ENCODE assay signal across 32 cellular contexts in the genomic region with DNA sequence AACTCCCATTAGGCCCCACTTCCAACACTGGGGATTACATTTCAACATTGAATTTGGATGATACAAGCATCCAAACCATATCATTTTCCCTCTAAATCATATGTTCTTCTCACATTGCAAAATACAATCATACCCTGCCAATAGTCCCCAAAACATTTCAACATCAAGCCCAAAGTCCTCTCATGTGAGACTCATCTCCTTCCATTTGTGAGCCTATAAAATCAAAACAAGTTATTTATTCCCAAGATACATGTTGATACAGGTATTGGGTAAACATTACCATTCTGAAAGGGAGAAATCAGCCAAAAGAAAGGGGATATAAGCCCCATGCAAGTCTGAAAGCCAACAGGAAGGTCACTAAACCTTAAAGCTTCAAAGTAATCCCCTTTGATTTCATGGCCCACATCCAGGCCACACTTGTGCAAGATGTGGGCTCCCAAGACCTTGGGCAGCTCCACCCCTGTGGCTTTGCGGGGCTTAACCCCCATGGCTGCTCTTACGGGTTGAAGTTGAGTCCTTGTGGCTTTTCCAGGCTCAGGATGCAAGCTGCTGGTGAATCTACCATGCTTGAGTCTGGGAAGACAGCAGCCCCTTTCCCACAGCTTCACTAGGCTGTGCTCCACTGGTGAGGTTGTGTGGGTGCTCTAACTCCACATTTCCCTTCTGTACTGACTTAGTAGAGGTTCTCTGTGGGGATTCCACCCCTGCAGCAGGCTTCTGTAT. TPM values are rescaled to one million over a fixed set of nuclear protein-coding genes. Genes with fewer than 3 reads are reported as not detected.
"Had no signal": no experiment of that assay in that cellular context is flagged by ENCODE, and none has a peak within 500 bp of the region (broad histone marks: within the 10 kb centered on the region; RNA-seq: fewer than 3 reads in every experiment).

No MANE protein-coding gene starts in this region.

- H3K27me3 ChIP-seq: body of pancreas, esophagus muscularis mucosa had no signal

- H3K4me1 Mint-ChIP-seq: activated CD4-positive, alpha-beta T cell treated with anti-CD3 and anti-CD28 coated beads for 36 hours; activated CD4-positive, alpha-beta T cell treated with anti-CD3 and anti-CD28 coated beads, Interleukin-2, amount 10 ng/mL, durations not matched to agents 24 days and 14 days; activated CD8-positive, alpha-beta memory T cell treated with anti-CD3 and anti-CD28 coated beads, Interleukin-2, amount 10 ng/mL, durations not matched to agents 7 days and 5 days; activated naive CD4-positive, alpha-beta T cell treated with anti-CD3 and anti-CD28 coated beads, Interleukin-2, amount 50 U/mL, for 24 hours; activated naive CD8-positive, alpha-beta T cell treated with anti-CD3 and anti-CD28 coated beads, Interleukin-2, amount 10 ng/mL, durations not matched to agents 7 days and 5 days had no signal

- H3K4me1 ChIP-seq: body of pancreas, esophagus muscularis mucosa had no signal

- H3K4me3 ChIP-seq: body of pancreas, esophagus muscularis mucosa had no signal

- H3K9me3 Mint-ChIP-seq: activated CD4-positive, alpha-beta memory T cell treated with anti-CD3 and anti-CD28 coated beads for 36 hours; activated CD4-positive, alpha-beta T cell treated with anti-CD3 and anti-CD28 coated beads, Interleukin-2, amount 10 ng/mL, durations not matched to agents 24 days and 14 days; activated naive CD8-positive, alpha-beta T cell treated with anti-CD3 and anti-CD28 coated beads, Interleukin-2, amount 10 ng/mL, durations not matched to agents 7 days and 5 days; activated T-helper 1 cell treated with anti-CD3 and anti-CD28 coated beads, Interleukin-12 subunit alpha, Interleukin-12 subunit beta, Interleukin-2, Interleukin-4 antibody, amounts not matched to agents 30 ng/mL and 10 ng/mL and 1 ng/mL, durations not matched to agents 14 hours and 24 hours and 36 hours had no signal

- H3K36me3 Mint-ChIP-seq: activated CD4-positive, alpha-beta memory T cell treated with anti-CD3 and anti-CD28 coated beads for 36 hours; activated CD8-positive, alpha-beta memory T cell treated with anti-CD3 and anti-CD28 coated beads, Interleukin-2, amount 10 ng/mL, durations not matched to agents 7 days and 5 days; activated naive CD4-positive, alpha-beta T cell treated with anti-CD3 and anti-CD28 coated beads, Interleukin-2, amount 50 U/mL, for 24 hours; activated naive CD8-positive, alpha-beta T cell treated with anti-CD3 and anti-CD28 coated beads, Interleukin-2, amount 10 ng/mL, durations not matched to agents 7 days and 5 days had no signal

- H3K27me3 Mint-ChIP-seq: activated CD4-positive, alpha-beta memory T cell treated with anti-CD3 and anti-CD28 coated beads for 36 hours; activated CD4-positive, alpha-beta T cell treated with anti-CD3 and anti-CD28 coated beads for 36 hours; activated CD4-positive, alpha-beta T cell treated with anti-CD3 and anti-CD28 coated beads, Interleukin-2, amount 10 ng/mL, durations not matched to agents 24 days and 14 days; activated CD8-positive, alpha-beta memory T cell treated with anti-CD3 and anti-CD28 coated beads, Interleukin-2, amount 10 ng/mL, durations not matched to agents 7 days and 5 days; activated naive CD4-positive, alpha-beta T cell treated with anti-CD3 and anti-CD28 coated beads, Interleukin-2, amount 50 U/mL, for 24 hours; activated naive CD8-positive, alpha-beta T cell treated with anti-CD3 and anti-CD28 coated beads, Interleukin-2, amount 10 ng/mL, durations not matched to agents 7 days and 5 days; effector memory CD8-positive, alpha-beta T cell had no signal

- FAIRE-seq: colon had no signal

- H3K9me3 ChIP-seq: body of pancreas had no signal

- DNase-seq: activated CD4-positive, alpha-beta memory T cell treated with anti-CD3 and anti-CD28 coated beads for 36 hours; activated CD4-positive, alpha-beta T cell treated with anti-CD3 and anti-CD28 coated beads for 36 hours; activated CD4-positive, alpha-beta T cell treated with anti-CD3 and anti-CD28 coated beads, Interleukin-2, amount 10 ng/mL, durations not matched to agents 24 days and 14 days; activated CD4-positive, CD25-positive, alpha-beta regulatory T cell; activated CD4-positive, CD25-positive, alpha-beta regulatory T cell treated with anti-CD3 and anti-CD28 coated beads, Interleukin-2, amount 50 U/mL, for 72 hours; activated CD8-positive, alpha-beta memory T cell treated with anti-CD3 and anti-CD28 coated beads, Interleukin-2, amount 10 ng/mL, durations not matched to agents 7 days and 5 days; activated CD8-positive, alpha-beta memory T cell treated with anti-CD3 and anti-CD28 coated beads, Interleukin-2, amount 50 U/mL, for 4 hours; activated CD8-positive, alpha-beta T cell treated with anti-CD3 and anti-CD28 coated beads, Interleukin-2, amount 10 ng/mL, durations not matched to agents 7 days and 5 days; activated effector memory CD4-positive, alpha-beta T cell treated with anti-CD3 and anti-CD28 coated beads, Interleukin-2, amount 50 U/mL, for 16 hours; activated naive CD4-positive, alpha-beta T cell treated with anti-CD3 and anti-CD28 coated beads for 36 hours; activated naive CD8-positive, alpha-beta T cell treated with anti-CD3 and anti-CD28 coated beads, Interleukin-2, amount 10 ng/mL, durations not matched to agents 7 days and 5 days; activated T-cell treated with anti-CD3 and anti-CD28 coated beads, Interleukin-2, amount 50 U/mL, for 1 hour; activated T-cell treated with anti-CD3 and anti-CD28 coated beads, Interleukin-2, amount 50 U/mL, for 48 hours; amygdala; aorta; body of pancreas; caudate nucleus; cortex of kidney; dermis blood vessel endothelial cell; effector CD4-positive, alpha-beta T cell; effector memory CD8-positive, alpha-beta T cell; erythroblast; foreskin melanocyte; T-helper 2 cell had no signal

- ATAC-seq: activated CD4-positive, alpha-beta T cell treated with anti-CD3 and anti-CD28 coated beads for 36 hours; activated CD8-positive, alpha-beta memory T cell treated with anti-CD3 and anti-CD28 coated beads, Interleukin-2, amount 10 ng/mL, durations not matched to agents 7 days and 5 days; activated CD8-positive, alpha-beta T cell treated with anti-CD3 and anti-CD28 coated beads, Interleukin-2, amount 10 ng/mL, durations not matched to agents 7 days and 5 days; body of pancreas; effector memory CD8-positive, alpha-beta T cell had no signal

- H3K4me3 Mint-ChIP-seq: activated CD4-positive, alpha-beta memory T cell treated with anti-CD3 and anti-CD28 coated beads for 36 hours; activated CD4-positive, alpha-beta T cell treated with anti-CD3 and anti-CD28 coated beads for 36 hours; activated CD4-positive, alpha-beta T cell treated with anti-CD3 and anti-CD28 coated beads, Interleukin-2, amount 10 ng/mL, durations not matched to agents 24 days and 14 days; activated CD8-positive, alpha-beta memory T cell treated with anti-CD3 and anti-CD28 coated beads, Interleukin-2, amount 10 ng/mL, durations not matched to agents 7 days and 5 days; activated CD8-positive, alpha-beta T cell treated with anti-CD3 and anti-CD28 coated beads, Interleukin-2, amount 10 ng/mL, durations not matched to agents 7 days and 5 days; activated naive CD4-positive, alpha-beta T cell treated with anti-CD3 and anti-CD28 coated beads for 36 hours; activated naive CD4-positive, alpha-beta T cell treated with anti-CD3 and anti-CD28 coated beads, Interleukin-2, amount 50 U/mL, for 24 hours; activated naive CD8-positive, alpha-beta T cell treated with anti-CD3 and anti-CD28 coated beads, Interleukin-2, amount 10 ng/mL, durations not matched to agents 7 days and 5 days; activated T-helper 1 cell treated with anti-CD3 and anti-CD28 coated beads, Interleukin-12 subunit alpha, Interleukin-12 subunit beta, Interleukin-2, Interleukin-4 antibody, amounts not matched to agents 30 ng/mL and 10 ng/mL and 1 ng/mL, durations not matched to agents 14 hours and 24 hours and 36 hours; effector memory CD8-positive, alpha-beta T cell had no signal

- H3K27ac Mint-ChIP-seq: activated CD4-positive, alpha-beta memory T cell treated with anti-CD3 and anti-CD28 coated beads for 36 hours; activated CD4-positive, alpha-beta T cell treated with anti-CD3 and anti-CD28 coated beads for 36 hours; activated CD4-positive, alpha-beta T cell treated with anti-CD3 and anti-CD28 coated beads, Interleukin-2, amount 10 ng/mL, durations not matched to agents 24 days and 14 days; activated CD8-positive, alpha-beta memory T cell treated with anti-CD3 and anti-CD28 coated beads, Interleukin-2, amount 10 ng/mL, durations not matched to agents 7 days and 5 days; activated CD8-positive, alpha-beta T cell treated with anti-CD3 and anti-CD28 coated beads, Interleukin-2, amount 10 ng/mL, durations not matched to agents 7 days and 5 days; activated naive CD4-positive, alpha-beta T cell treated with anti-CD3 and anti-CD28 coated beads for 36 hours; activated naive CD4-positive, alpha-beta T cell treated with anti-CD3 and anti-CD28 coated beads, Interleukin-2, amount 50 U/mL, for 24 hours; activated naive CD8-positive, alpha-beta T cell treated with anti-CD3 and anti-CD28 coated beads, Interleukin-2, amount 10 ng/mL, durations not matched to agents 7 days and 5 days; activated T-helper 1 cell treated with anti-CD3 and anti-CD28 coated beads, Interleukin-12 subunit alpha, Interleukin-12 subunit beta, Interleukin-2, Interleukin-4 antibody, amounts not matched to agents 30 ng/mL and 10 ng/mL and 1 ng/mL, durations not matched to agents 14 hours and 24 hours and 36 hours; activated T-helper 2 cell treated with anti-CD3 and anti-CD28 coated beads, Interferon-gamma antibody, Interleukin-2, Interleukin-4, amounts not matched to agents 10 μg/mL and 5 μg/mL and 100 μg/mL, durations not matched to agents 14 hours and 24 hours and 36 hours; effector memory CD8-positive, alpha-beta T cell had no signal

- H3K36me3 ChIP-seq: esophagus muscularis mucosa had no signal

- H3K27ac ChIP-seq: body of pancreas, esophagus muscularis mucosa had no signal

RNA-seq across cellular contexts. Expression of a gene that starts 40.6 kb away (rescaled TPM):
- total RNA-seq: activated CD4-positive, alpha-beta memory T cell treated with anti-CD3 and anti-CD28 coated beads for 36 hours; activated CD4-positive, alpha-beta T cell treated with anti-CD3 and anti-CD28 coated beads for 36 hours; activated CD4-positive, alpha-beta T cell treated with anti-CD3 and anti-CD28 coated beads, Interleukin-2, amount 10 ng/mL, durations not matched to agents 24 days and 14 days; activated CD8-positive, alpha-beta memory T cell treated with anti-CD3 and anti-CD28 coated beads for 36 hours; activated CD8-positive, alpha-beta memory T cell treated with anti-CD3 and anti-CD28 coated beads, Interleukin-2, amount 10 ng/mL, durations not matched to agents 7 days and 5 days; activated CD8-positive, alpha-beta T cell treated with anti-CD3 and anti-CD28 coated beads, Interleukin-2, amount 10 ng/mL, durations not matched to agents 7 days and 5 days; activated naive CD8-positive, alpha-beta T cell treated with anti-CD3 and anti-CD28 coated beads, Interleukin-2, amount 10 ng/mL, durations not matched to agents 7 days and 5 days; activated T-helper 1 cell treated with anti-CD3 and anti-CD28 coated beads, Interleukin-12 subunit alpha, Interleukin-12 subunit beta, Interleukin-2, Interleukin-4 antibody, amounts not matched to agents 30 ng/mL and 10 ng/mL and 1 ng/mL, durations not matched to agents 14 hours and 24 hours and 36 hours; activated T-helper 2 cell treated with anti-CD3 and anti-CD28 coated beads, Interferon-gamma antibody, Interleukin-2, Interleukin-4, amounts not matched to agents 10 μg/mL and 5 μg/mL and 100 μg/mL, durations not matched to agents 14 hours and 24 hours and 36 hours; aorta; body of pancreas; chondrocyte; dermis blood vessel endothelial cell; esophagus muscularis mucosa; T-helper 1 cell treated with Interleukin-12 subunit alpha and Interleukin-12 subunit beta and Interleukin-4 antibody, amounts not matched to agents 30 ng/mL and 1 ng/mL, for 36 hours had no signal

RNA-seq across cellular contexts. Expression of a gene that starts 58.9 kb away (rescaled TPM):
- total RNA-seq: activated CD4-positive, alpha-beta memory T cell treated with anti-CD3 and anti-CD28 coated beads for 36 hours; activated CD4-positive, alpha-beta T cell treated with anti-CD3 and anti-CD28 coated beads for 36 hours; activated CD4-positive, alpha-beta T cell treated with anti-CD3 and anti-CD28 coated beads, Interleukin-2, amount 10 ng/mL, durations not matched to agents 24 days and 14 days; activated CD8-positive, alpha-beta memory T cell treated with anti-CD3 and anti-CD28 coated beads for 36 hours; activated CD8-positive, alpha-beta memory T cell treated with anti-CD3 and anti-CD28 coated beads, Interleukin-2, amount 10 ng/mL, durations not matched to agents 7 days and 5 days; activated CD8-positive, alpha-beta T cell treated with anti-CD3 and anti-CD28 coated beads, Interleukin-2, amount 10 ng/mL, durations not matched to agents 7 days and 5 days; activated naive CD4-positive, alpha-beta T cell treated with anti-CD3 and anti-CD28 coated beads for 36 hours; activated naive CD8-positive, alpha-beta T cell treated with anti-CD3 and anti-CD28 coated beads, Interleukin-2, amount 10 ng/mL, durations not matched to agents 7 days and 5 days; activated T-helper 1 cell treated with anti-CD3 and anti-CD28 coated beads, Interleukin-12 subunit alpha, Interleukin-12 subunit beta, Interleukin-2, Interleukin-4 antibody, amounts not matched to agents 30 ng/mL and 10 ng/mL and 1 ng/mL, durations not matched to agents 14 hours and 24 hours and 36 hours; activated T-helper 2 cell treated with anti-CD3 and anti-CD28 coated beads, Interferon-gamma antibody, Interleukin-2, Interleukin-4, amounts not matched to agents 10 μg/mL and 5 μg/mL and 100 μg/mL, durations not matched to agents 14 hours and 24 hours and 36 hours; chondrocyte; dermis blood vessel endothelial cell; T-helper 1 cell treated with Interleukin-12 subunit alpha and Interleukin-12 subunit beta and Interleukin-4 antibody, amounts not matched to agents 30 ng/mL and 1 ng/mL, for 36 hours had no signal
